In the genomic region with DNA sequence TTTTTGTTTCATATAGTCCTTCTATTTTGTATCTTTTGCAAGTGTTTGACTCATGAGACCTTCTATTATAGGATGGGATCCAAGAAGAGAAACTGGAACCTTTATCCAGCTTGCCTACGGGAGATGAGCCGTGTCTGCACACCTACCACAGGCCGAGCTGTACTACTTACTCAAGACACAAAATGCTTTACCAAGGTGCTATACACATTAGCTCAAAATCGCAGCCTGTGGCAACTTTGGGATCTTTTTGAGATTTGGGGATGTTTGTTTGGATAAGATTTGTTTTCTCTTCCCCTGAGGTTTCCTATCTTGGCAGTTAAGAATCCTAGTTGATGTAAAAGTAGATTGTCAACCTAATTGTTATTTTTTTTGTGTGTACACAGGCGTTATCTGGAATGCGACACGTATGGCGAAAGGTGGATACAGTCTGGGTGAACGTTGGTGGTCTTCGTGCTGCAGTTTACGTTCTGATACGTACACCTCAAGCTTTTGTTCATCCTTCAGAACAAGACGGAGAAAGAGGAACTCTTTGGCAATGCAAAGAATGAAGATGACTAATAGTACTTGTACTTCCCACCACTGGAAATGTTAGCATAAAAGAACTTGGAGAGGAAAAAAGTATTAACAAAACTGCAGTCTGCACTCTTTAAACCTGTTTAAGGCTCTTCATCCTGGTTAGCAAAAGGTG, we compare ENCODE assay signal across 13 cellular contexts. TPM values are rescaled to one million over a fixed set of nuclear protein-coding genes. Genes with fewer than 3 reads are reported as not detected.
DNase-seq lines count a peak whose midpoint lies in the region; ATAC-seq and TF ChIP-seq lines count a peak whose summit lies in the region.
"Had no signal": no experiment of that assay in that cellular context is flagged by ENCODE, and none has a peak within 500 bp of the region (broad histone marks: within the 10 kb centered on the region; RNA-seq: fewer than 3 reads in every experiment).

No MANE protein-coding gene starts in this region.

- no peaks in the 10 kb centered on the region for H3K4me1 ChIP-seq in iPS-18a (ENCODE audit: control insufficient read depth, low read depth, low read length)
- no peaks in the 10 kb centered on the region for H3K4me1 ChIP-seq in upper lobe of right lung
- H3K4me1 ChIP-seq: BE2C had no signal

- peak overlapping the region; percentile 2 to 45 for H3K27ac Mint-ChIP-seq in activated naive CD4-positive, alpha-beta T cell treated with anti-CD3 and anti-CD28 coated beads, Interleukin-2, amount 50 U/mL, for 72 hours

- H3K27ac ChIP-seq in VCaP = peak overlapping the region; percentile 0; the same call in 1 of the 2 replicates
- H3K27ac ChIP-seq in iPS-18a (ENCODE audit: low read length) = peak overlapping the region; percentile 67
- H3K27ac ChIP-seq in upper lobe of right lung = no peak overlapping the region

- H3K9me3 ChIP-seq in iPS-18a (ENCODE audit: control insufficient read depth, low read depth, low read length) (no peaks in the 10 kb centered on the region), upper lobe of right lung (no peaks in the 10 kb centered on the region)
- H3K9me3 ChIP-seq: BE2C had no signal

- peaks cover 77% of the 10 kb centered on the region for H3K36me3 ChIP-seq in iPS-18a (ENCODE audit: control insufficient read depth, low read depth, low read length)
- peaks cover 94% of the 10 kb centered on the region for H3K36me3 ChIP-seq in upper lobe of right lung

- H3K9ac ChIP-seq in iPS-18a (ENCODE audit: low read length) = no peak overlapping the region

- peaks cover 6 to 43% of the 10 kb centered on the region in 2 donors for H3K36me3 Mint-ChIP-seq in activated naive CD4-positive, alpha-beta T cell treated with anti-CD3 and anti-CD28 coated beads, Interleukin-2, amount 50 U/mL, for 72 hours

- no peaks in the 10 kb centered on the region for H3K27me3 ChIP-seq in iPS-18a (ENCODE audit: control insufficient read depth, insufficient read depth, low read length)
- H3K27me3 ChIP-seq in upper lobe of right lung = no peaks in the 10 kb centered on the region
- H3K27me3 ChIP-seq: BE2C had no signal

- TF ChIP-seq CTCF in VCaP (conservative IDR thresholded peaks at IDR 0.05) (no peak), upper lobe of right lung (IDR thresholded peaks at IDR 0.05) (no peak)

- H3K4me3 ChIP-seq in iPS-18a (ENCODE audit: low read length) (no peak overlapping the region), upper lobe of right lung (no peak overlapping the region)

- no peak for DNase-seq in activated naive CD4-positive, alpha-beta T cell treated with anti-CD3 and anti-CD28 coated beads, Interleukin-2, amount 50 U/mL, for 72 hours (ENCODE audit: low spot score in 2 of 2)
- DNase-seq in activated naive CD4-positive, alpha-beta T cell treated with Interleukin-2 at 50 U/mL for 16 hours = no peak
- DNase-seq in upper lobe of right lung = no peak
- no peak for DNase-seq in activated CD8-positive, alpha-beta memory T cell treated with anti-CD3 and anti-CD28 coated beads for 24 hours
- DNase-seq in NCI-H446 treated with DMSO at 0.1 percent for 48 hours (lab: John Stamatoyannopoulos, UW) = no peak
- no peak for DNase-seq in stimulated activated naive CD8-positive, alpha-beta T cell treated with anti-CD3 and anti-CD28 coated beads, Interleukin-15, Interleukin-2, amounts not matched to agents 100 U/mL and 50 U/mL, for 24 hours
- DNase-seq: BE2C, HCEC 1CT, NCI-H774, T-cell had no signal

- intact Hi-C loops in upper lobe of right lung (cut with DNase I) = loop anchor here (10.0 kb wide), 1 partner anchor 81 kb away; no protein-coding TSS in a partner anchor

- no peak for ATAC-seq in activated naive CD4-positive, alpha-beta T cell treated with anti-CD3 and anti-CD28 coated beads, Interleukin-2, amount 50 U/mL, for 72 hours
- ATAC-seq in upper lobe of right lung = peak; percentile 28
- ATAC-seq in stimulated activated naive CD8-positive, alpha-beta T cell treated with anti-CD3 and anti-CD28 coated beads, Interleukin-15, Interleukin-2, amounts not matched to agents 100 U/mL and 50 U/mL, for 24 hours = no peak
- ATAC-seq: T-cell had no signal

- H3K9me3 Mint-ChIP-seq in activated naive CD4-positive, alpha-beta T cell treated with anti-CD3 and anti-CD28 coated beads, Interleukin-2, amount 50 U/mL, for 72 hours = no peaks in the 10 kb centered on the region
- H3K9me3 Mint-ChIP-seq: central memory CD8-positive, alpha-beta T cell; T-cell had no signal

RNA-seq across cellular contexts. Expression of gene SETD5, which starts 13.1 kb away (rescaled TPM):
- 100 to 1,000 TPM; 158 to 170 TPM for total RNA-seq in activated naive CD4-positive, alpha-beta T cell treated with anti-CD3 and anti-CD28 coated beads, Interleukin-2, amount 50 U/mL, for 72 hours
- total RNA-seq in upper lobe of right lung = 124 TPM

RNA-seq across cellular contexts. Expression of gene THUMPD3, which starts 21.4 kb away (rescaled TPM):
- total RNA-seq in activated naive CD4-positive, alpha-beta T cell treated with anti-CD3 and anti-CD28 coated beads, Interleukin-2, amount 50 U/mL, for 72 hours = 10 to 100 TPM; 61.6 to 62.0 TPM
- total RNA-seq in upper lobe of right lung = 34.8 TPM
